21 cellular contexts compared by ENCODE assay signal in genomic region chr2:56167616-56168015, GRCh38. TPM values are rescaled to one million over a fixed set of nuclear protein-coding genes. Genes with fewer than 3 reads are reported as not detected.
DNase-seq lines count a peak whose midpoint lies in the region; TF ChIP-seq lines count a peak whose summit lies in the region.
"Had no signal": no experiment of that assay in that cellular context is flagged by ENCODE, and none has a peak within 500 bp of the region (broad histone marks: within the 10 kb centered on the region; RNA-seq: fewer than 3 reads in every experiment).

No MANE protein-coding gene starts in this region.

- no peak overlapping the region for H2AFZ ChIP-seq in trophoblast cell (ENCODE audit: insufficient read depth, low read length, poor library complexity)

- H3K9me3 ChIP-seq in trophoblast cell (ENCODE audit: insufficient read depth, low read depth, low read length): no peaks in the 10 kb centered on the region
- H3K9me3 ChIP-seq: BLaER1 treated with 17β-estradiol and CSF1 and Interleukin-3, amounts not matched to agents 10 nM and 100 nM; HAP-1; SJSA1; upper lobe of left lung had no signal

- no peak overlapping the region for H4K91ac ChIP-seq in trophoblast cell (ENCODE audit: low read depth, low read length)

- H3K4ac ChIP-seq in trophoblast cell (ENCODE audit: low read depth, low read length): no peak overlapping the region

- H2AK5ac ChIP-seq in trophoblast cell (ENCODE audit: low read length): no peak overlapping the region

- H3K23ac ChIP-seq in trophoblast cell (ENCODE audit: low read length): no peak overlapping the region

- no peak overlapping the region for H3K9ac ChIP-seq in trophoblast cell (ENCODE audit: low read length)
- H3K9ac ChIP-seq: BLaER1 treated with 17β-estradiol and CSF1 and Interleukin-3, amounts not matched to agents 10 nM and 100 nM had no signal

- no peak for TF ChIP-seq CTCF in astrocyte of the spinal cord (IDR thresholded peaks at IDR 0.05; ENCODE audit: low read depth, low read length)

- no peaks in the 10 kb centered on the region for H3K79me1 ChIP-seq in trophoblast cell (ENCODE audit: low read length)

- H3K4me1 ChIP-seq in trophoblast cell (ENCODE audit: control insufficient read depth in 1 of 2, insufficient read depth in 2 of 2, low read length in 2 of 2): peaks cover 0 to 6% of the 10 kb centered on the region in 2 experiments
- H3K4me1 ChIP-seq: HAP-1, SJSA1, upper lobe of left lung had no signal

- no peak overlapping the region for H3K14ac ChIP-seq in trophoblast cell (ENCODE audit: low read length)

- H2BK5ac ChIP-seq in trophoblast cell (ENCODE audit: low read depth, low read length, poor library complexity): no peak overlapping the region

- H2BK12ac ChIP-seq in trophoblast cell (ENCODE audit: low read length): peak overlapping the region; percentile 24

- H3K27me3 ChIP-seq in trophoblast cell (ENCODE audit: insufficient read depth, low read length): no peaks in the 10 kb centered on the region
- H3K27me3 ChIP-seq: BLaER1 treated with 17β-estradiol and CSF1 and Interleukin-3, amounts not matched to agents 10 nM and 100 nM; SJSA1; upper lobe of left lung had no signal

- DNase-seq in DMS53 (lab: John Stamatoyannopoulos, UW) (peak; percentile 35), DMS53 treated with DMSO at 0.1 percent for 48 hours (lab: John Stamatoyannopoulos, UW; ENCODE audit: unreplicated experiment) (no peak), GM04504 (ENCODE audit: low read depth) (peak; percentile 46), astrocyte of the spinal cord (ENCODE audit: low read depth, low spot score) (peak; percentile 2), trophoblast cell (no peak), NCI-H1436 treated with DMSO at 0.1 percent for 48 hours (lab: John Stamatoyannopoulos, UW) (no peak), activated gamma-delta T cell treated with Interleukin-2 at 50 U/mL for 16 hours (no peak), A172 (ENCODE audit: low spot score) (no peak)
- DNase-seq: 8988T; effector CD8-positive, alpha-beta T cell; kidney; NCI-H1417 treated with DMSO at 0.1 percent for 48 hours; nucleus accumbens; retina; stimulated activated CD8-positive, alpha-beta memory T cell treated with anti-CD3 and anti-CD28 coated beads, Interleukin-4, amount 100 ng/mL, for 48 hours had no signal

- H2BK120ac ChIP-seq in trophoblast cell (ENCODE audit: insufficient read depth, low read length, poor library complexity): no peak overlapping the region

- no peaks in the 10 kb centered on the region for H3K79me2 ChIP-seq in trophoblast cell (ENCODE audit: control insufficient read depth, insufficient read depth, low read length, poor library complexity)

- no peak overlapping the region for H3K27ac ChIP-seq in trophoblast cell (ENCODE audit: low read depth, low read length)
- H3K27ac ChIP-seq: BLaER1 treated with 17β-estradiol and CSF1 and Interleukin-3, amounts not matched to agents 10 nM and 100 nM; SJSA1; upper lobe of left lung had no signal

- H3K4me3 ChIP-seq in astrocyte of the spinal cord (ENCODE audit: low read depth, low read length) (no peak overlapping the region), trophoblast cell (ENCODE audit: low read depth, low read length) (no peak overlapping the region)
- H3K4me3 ChIP-seq: BLaER1 treated with 17β-estradiol and CSF1 and Interleukin-3, amounts not matched to agents 10 nM and 100 nM; HAP-1; SJSA1; upper lobe of left lung had no signal

- no CpG with 5 or more reads among the region's 1 CpG for WGBS in trophoblast cell (ENCODE audit: extremely low coverage, insufficient coverage, insufficient read length)

- no peak overlapping the region for H3K18ac ChIP-seq in trophoblast cell (ENCODE audit: low read length)

- no peak overlapping the region for H4K12ac ChIP-seq in trophoblast cell (ENCODE audit: low read depth, low read length)

- H3K4me2 ChIP-seq in trophoblast cell (ENCODE audit: low read length): peak overlapping the region; percentile 9
- H3K4me2 ChIP-seq: BLaER1 treated with 17β-estradiol and CSF1 and Interleukin-3, amounts not matched to agents 10 nM and 100 nM had no signal

- H3K36me3 ChIP-seq in trophoblast cell (ENCODE audit: control insufficient read depth in 1 of 2, insufficient read depth in 2 of 2, low read length in 2 of 2): no peaks in the 10 kb centered on the region
- H3K36me3 ChIP-seq: BLaER1 treated with 17β-estradiol and CSF1 and Interleukin-3, amounts not matched to agents 10 nM and 100 nM; HAP-1; SJSA1; upper lobe of left lung had no signal

- no peak overlapping the region for H4K8ac ChIP-seq in trophoblast cell (ENCODE audit: low read depth, low read length)

- in situ Hi-C loops in astrocyte of the spinal cord (cut with HindIII; ENCODE audit: low sequenced_read_pairs): no loop called here

RNA-seq across cellular contexts. Expression of gene CCDC85A, which starts 16.2 kb away (rescaled TPM):
- 0.16 and 0.18 TPM in 2 replicates for polyA plus RNA-seq in trophoblast cell (2013)
- total RNA-seq in A172 (2014; rRNA removed; shearing (Covaris generic)): 13.1 and 14.0 TPM in 2 replicates
- total RNA-seq: activated CD8-positive, alpha-beta memory T cell treated with anti-CD3 and anti-CD28 coated beads for 36 hours; activated naive CD4-positive, alpha-beta T cell treated with anti-CD3 and anti-CD28 coated beads, Interleukin-2, amount 50 U/mL, for 72 hours had no signal

Comparison
In these comparisons a context has a peak if more than half of its experiments do, and no peak if none do; other contexts are left out.
1. DNase-seq: peak in DMS53 (single experiment), GM04504 (single experiment) and astrocyte of the spinal cord (single experiment); none in DMS53 treated with DMSO at 0.1 percent for 48 hours (single experiment), trophoblast cell (0 of 2), NCI-H1436 treated with DMSO at 0.1 percent for 48 hours (single experiment), activated gamma-delta T cell treated with Interleukin-2 at 50 U/mL for 16 hours (single experiment) and A172 (single experiment).